In genomic region chr17:37405955-37406634, GRCh38 we compare ENCODE assay signal across 1 cellular context.
A peak's percentile ranks its signal among the peaks of the same experiment; 100 is the strongest.
TF ChIP-seq lines count a peak whose summit lies in the region.

No MANE protein-coding gene starts in this region.

TF ChIP-seq in K562, 482 proteins besides CTCF, POLR2A, EP300 and RAD21 (continued from another document and continues in another):
- TF ChIP-seq HCFC1 (IDR thresholded peaks at IDR 0.05; ENCODE audit: low read depth, low read length) (no peak), ETV6 (IDR thresholded peaks at IDR 0.05; ENCODE audit: borderline replicate concordance in 1 of 2, low read depth in 2 of 2, low read length in 1 of 2) (no peak), ETV6 (CRISPR knock-in tag; IDR thresholded peaks at IDR 0.05; ENCODE audit: borderline replicate concordance) (no peak), TFAM (CRISPR knock-in tag; conservative IDR thresholded peaks at IDR 0.05) (no peak), HNRNPK (IDR thresholded peaks at IDR 0.05; ENCODE audit: low read depth, low read length, poor library complexity, severe bottlenecking) (no peak), EWSR1 (IDR thresholded peaks at IDR 0.05; ENCODE audit: borderline replicate concordance, low read depth, partially characterized antibody) (no peak), PRDM10 (IDR thresholded peaks at IDR 0.05; ENCODE audit: partially characterized antibody) (peak; percentile 31), MCM3 (IDR thresholded peaks at IDR 0.05) (no peak), ZNF280B (CRISPR knock-in tag; IDR thresholded peaks at IDR 0.05) (no peak), CHCHD3 (CRISPR knock-in tag; IDR thresholded peaks at IDR 0.05) (no peak), TRIM24 (IDR thresholded peaks at IDR 0.05) (no peak), MYBL2 (IDR thresholded peaks at IDR 0.05; ENCODE audit: low read depth) (no peak), MYBL2 (CRISPR knock-in tag; IDR thresholded peaks at IDR 0.05; ENCODE audit: borderline replicate concordance) (no peak), ZKSCAN1 (IDR thresholded peaks at IDR 0.05; ENCODE audit: low read depth, low read length) (no peak), TCF7 (IDR thresholded peaks at IDR 0.05; ENCODE audit: borderline replicate concordance) (no peak), MBD2 (IDR thresholded peaks at IDR 0.05; ENCODE audit: borderline replicate concordance, low read depth) (no peak), ZFX (CRISPR knock-in tag; IDR thresholded peaks at IDR 0.05) (no peak), ZNF143 (CRISPR knock-in tag; IDR thresholded peaks at IDR 0.05) (no peak), GTF3C2 (IDR thresholded peaks at IDR 0.05; ENCODE audit: borderline replicate concordance, extremely low read depth, insufficient read length) (no peak), POU5F1 (IDR thresholded peaks at IDR 0.05; ENCODE audit: borderline replicate concordance, low read depth, low read length, partially characterized antibody) (no peak), RCOR1 (IDR thresholded peaks at IDR 0.05; ENCODE audit: borderline replicate concordance in 1 of 2, low read depth in 2 of 2, low read length in 2 of 2) (no peak), ZBTB11 (CRISPR knock-in tag; IDR thresholded peaks at IDR 0.05) (0 out of 6 replicates have a peak, but pooled peaks of 1 of the 3 experiments have one; percentile 23), ZFP30 (CRISPR knock-in tag; IDR thresholded peaks at IDR 0.05; ENCODE audit: borderline replicate concordance) (no peak), U2AF1 (optimal IDR thresholded peaks at IDR 0.05; ENCODE audit: low read depth, low read length) (no peak), ADNP (tag; IDR thresholded peaks at IDR 0.05) (no peak), E2F5 (CRISPR knock-in tag; IDR thresholded peaks at IDR 0.05) (no peak), ZNF445 (CRISPR knock-in tag; IDR thresholded peaks at IDR 0.05; ENCODE audit: low read depth) (no peak), ZNF511 (CRISPR knock-in tag; IDR thresholded peaks at IDR 0.05) (no peak), ZBTB1 (CRISPR knock-in tag; IDR thresholded peaks at IDR 0.05; ENCODE audit: borderline replicate concordance, low read depth) (no peak), DACH1 (IDR thresholded peaks at IDR 0.05; ENCODE audit: partially characterized antibody) (peak; percentile 6), HMG20B (CRISPR knock-in tag; IDR thresholded peaks at IDR 0.05) (no peak), NFATC3 (IDR thresholded peaks at IDR 0.05) (no peak), PTTG1 (tag; IDR thresholded peaks at IDR 0.05; ENCODE audit: low read depth) (no peak), MTA3 (IDR thresholded peaks at IDR 0.05; ENCODE audit: borderline replicate concordance) (peak; percentile 48; the same call in 1 of the 2 replicates), CCAR2 (IDR thresholded peaks at IDR 0.05; ENCODE audit: low read depth, low read length) (no peak), ZNF124 (CRISPR knock-in tag; IDR thresholded peaks at IDR 0.05) (no peak), SMAD3 (CRISPR knock-in tag; conservative IDR thresholded peaks at IDR 0.05) (no peak), MAX (CRISPR knock-in tag; IDR thresholded peaks at IDR 0.05) (no peak), MEIS2 (IDR thresholded peaks at IDR 0.05; ENCODE audit: partially characterized antibody) (no peak), MCM2 (IDR thresholded peaks at IDR 0.05; ENCODE audit: low read depth) (no peak), MNT (conservative IDR thresholded peaks at IDR 0.05) (peak in 1 of 2 experiments; percentile 51; a peak in 2 of 4 replicates), HDAC2 (IDR thresholded peaks at IDR 0.05) (peak; percentile 63; the same call in 1 of the 2 replicates)
